Comparison of ENCODE assay signal across 1 cellular context in the genomic region with DNA sequence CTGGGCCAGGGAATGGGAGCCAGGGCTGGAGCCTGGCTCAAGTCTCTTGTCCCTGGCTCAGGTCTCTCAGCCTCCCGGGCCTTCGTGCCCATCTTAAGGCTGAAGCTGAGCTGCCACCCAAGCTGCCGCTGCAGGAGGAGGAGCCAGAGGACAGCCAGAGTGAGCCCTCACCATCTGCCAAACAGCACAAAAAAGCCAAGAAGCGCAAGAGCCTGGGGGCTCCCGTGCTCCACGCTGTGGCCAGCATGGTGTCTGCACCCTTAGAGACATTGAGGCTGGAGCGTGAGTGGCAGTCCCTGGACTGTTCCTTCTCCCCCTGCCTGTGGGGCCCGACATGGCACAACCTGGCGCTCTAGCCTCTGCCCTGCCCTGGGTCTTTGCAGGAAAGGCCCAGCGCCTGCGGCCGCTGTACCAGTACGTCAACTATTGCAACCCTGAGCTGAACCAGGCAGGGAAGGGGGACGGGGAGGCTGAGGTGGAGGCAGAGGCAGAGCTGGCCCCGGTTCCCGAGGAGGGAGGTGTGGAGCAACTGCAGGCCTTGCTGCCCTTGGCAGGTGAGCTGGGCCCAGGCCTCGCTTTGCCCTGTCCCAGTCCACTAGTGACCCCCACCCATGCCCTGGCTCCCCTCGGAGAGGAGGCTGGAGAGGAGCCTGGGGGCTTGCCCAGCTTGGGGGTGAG.
TF ChIP-seq lines count a peak whose summit lies in the region.

No MANE protein-coding gene starts in this region.

TF ChIP-seq in HepG2, 621 proteins besides CTCF, POLR2A, EP300 and RAD21 (continued from another document and continues in another):
- TF ChIP-seq, protein P1, sequence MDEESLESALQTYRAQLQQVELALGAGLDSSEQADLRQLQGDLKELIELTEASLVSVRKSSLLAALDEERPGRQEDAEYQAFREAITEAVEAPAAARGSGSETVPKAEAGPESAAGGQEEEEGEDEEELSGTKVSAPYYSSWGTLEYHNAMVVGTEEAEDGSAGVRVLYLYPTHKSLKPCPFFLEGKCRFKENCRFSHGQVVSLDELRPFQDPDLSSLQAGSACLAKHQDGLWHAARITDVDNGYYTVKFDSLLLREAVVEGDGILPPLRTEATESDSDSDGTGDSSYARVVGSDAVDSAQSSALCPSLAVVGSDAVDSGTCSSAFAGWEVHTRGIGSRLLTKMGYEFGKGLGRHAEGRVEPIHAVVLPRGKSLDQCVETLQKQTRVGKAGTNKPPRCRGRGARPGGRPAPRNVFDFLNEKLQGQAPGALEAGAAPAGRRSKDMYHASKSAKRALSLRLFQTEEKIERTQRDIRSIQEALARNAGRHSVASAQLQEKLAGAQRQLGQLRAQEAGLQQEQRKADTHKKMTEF (CRISPR knock-in tag; IDR thresholded peaks at IDR 0.05), result peak; percentile 78; the same call in 1 of the 2 replicates
- TF ChIP-seq ZNF556 (CRISPR knock-in tag; IDR thresholded peaks at IDR 0.05; ENCODE audit: borderline replicate concordance), result peak; percentile 79; the same call in 1 of the 2 replicates
- TF ChIP-seq, protein P2, sequence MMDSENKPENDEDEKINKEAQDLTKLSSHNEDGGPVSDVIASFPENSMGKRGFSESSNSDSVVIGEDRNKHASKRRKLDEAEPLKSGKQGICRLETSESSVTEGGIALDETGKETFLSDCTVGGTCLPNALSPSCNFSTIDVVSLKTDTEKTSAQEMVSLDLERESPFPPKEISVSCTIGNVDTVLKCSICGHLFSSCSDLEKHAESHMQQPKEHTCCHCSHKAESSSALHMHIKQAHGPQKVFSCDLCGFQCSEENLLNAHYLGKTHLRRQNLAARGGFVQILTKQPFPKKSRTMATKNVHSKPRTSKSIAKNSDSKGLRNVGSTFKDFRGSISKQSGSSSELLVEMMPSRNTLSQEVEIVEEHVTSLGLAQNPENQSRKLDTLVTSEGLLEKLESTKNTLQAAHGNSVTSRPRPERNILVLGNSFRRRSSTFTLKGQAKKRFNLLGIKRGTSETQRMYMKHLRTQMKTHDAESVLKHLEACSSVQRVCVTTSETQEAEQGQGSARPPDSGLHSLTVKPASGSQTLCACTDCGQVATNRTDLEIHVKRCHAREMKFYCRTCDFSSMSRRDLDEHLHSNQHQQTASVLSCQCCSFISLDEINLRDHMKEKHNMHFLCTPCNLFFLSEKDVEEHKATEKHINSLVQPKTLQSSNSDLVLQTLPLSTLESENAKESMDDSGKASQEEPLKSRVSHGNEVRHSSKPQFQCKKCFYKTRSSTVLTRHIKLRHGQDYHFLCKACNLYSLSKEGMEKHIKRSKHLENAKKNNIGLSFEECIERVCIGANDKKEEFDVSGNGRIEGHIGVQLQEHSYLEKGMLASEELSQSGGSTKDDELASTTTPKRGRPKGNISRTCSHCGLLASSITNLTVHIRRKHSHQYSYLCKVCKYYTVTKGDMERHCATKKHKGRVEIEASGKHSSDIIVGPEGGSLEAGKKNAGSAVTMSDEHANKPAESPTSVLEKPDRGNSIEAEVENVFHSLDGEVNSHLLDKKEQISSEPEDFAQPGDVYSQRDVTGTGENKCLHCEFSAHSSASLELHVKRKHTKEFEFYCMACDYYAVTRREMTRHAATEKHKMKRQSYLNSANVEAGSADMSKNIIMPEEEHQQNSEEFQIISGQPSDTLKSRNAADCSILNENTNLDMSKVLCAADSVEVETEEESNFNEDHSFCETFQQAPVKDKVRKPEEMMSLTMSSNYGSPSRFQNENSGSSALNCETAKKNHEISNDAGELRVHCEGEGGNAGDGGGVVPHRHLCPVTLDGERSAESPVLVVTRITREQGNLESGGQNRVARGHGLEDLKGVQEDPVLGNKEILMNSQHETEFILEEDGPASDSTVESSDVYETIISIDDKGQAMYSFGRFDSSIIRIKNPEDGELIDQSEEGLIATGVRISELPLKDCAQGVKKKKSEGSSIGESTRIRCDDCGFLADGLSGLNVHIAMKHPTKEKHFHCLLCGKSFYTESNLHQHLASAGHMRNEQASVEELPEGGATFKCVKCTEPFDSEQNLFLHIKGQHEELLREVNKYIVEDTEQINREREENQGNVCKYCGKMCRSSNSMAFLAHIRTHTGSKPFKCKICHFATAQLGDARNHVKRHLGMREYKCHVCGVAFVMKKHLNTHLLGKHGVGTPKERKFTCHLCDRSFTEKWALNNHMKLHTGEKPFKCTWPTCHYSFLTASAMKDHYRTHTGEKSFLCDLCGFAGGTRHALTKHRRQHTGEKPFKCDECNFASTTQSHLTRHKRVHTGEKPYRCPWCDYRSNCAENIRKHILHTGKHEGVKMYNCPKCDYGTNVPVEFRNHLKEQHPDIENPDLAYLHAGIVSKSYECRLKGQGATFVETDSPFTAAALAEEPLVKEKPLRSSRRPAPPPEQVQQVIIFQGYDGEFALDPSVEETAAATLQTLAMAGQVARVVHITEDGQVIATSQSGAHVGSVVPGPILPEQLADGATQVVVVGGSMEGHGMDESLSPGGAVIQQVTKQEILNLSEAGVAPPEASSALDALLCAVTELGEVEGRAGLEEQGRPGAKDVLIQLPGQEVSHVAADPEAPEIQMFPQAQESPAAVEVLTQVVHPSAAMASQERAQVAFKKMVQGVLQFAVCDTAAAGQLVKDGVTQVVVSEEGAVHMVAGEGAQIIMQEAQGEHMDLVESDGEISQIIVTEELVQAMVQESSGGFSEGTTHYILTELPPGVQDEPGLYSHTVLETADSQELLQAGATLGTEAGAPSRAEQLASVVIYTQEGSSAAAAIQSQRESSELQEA (CRISPR knock-in tag; IDR thresholded peaks at IDR 0.05; ENCODE audit: not compliant biosample characterization), result peak; percentile 40
- TF ChIP-seq, protein P3, sequence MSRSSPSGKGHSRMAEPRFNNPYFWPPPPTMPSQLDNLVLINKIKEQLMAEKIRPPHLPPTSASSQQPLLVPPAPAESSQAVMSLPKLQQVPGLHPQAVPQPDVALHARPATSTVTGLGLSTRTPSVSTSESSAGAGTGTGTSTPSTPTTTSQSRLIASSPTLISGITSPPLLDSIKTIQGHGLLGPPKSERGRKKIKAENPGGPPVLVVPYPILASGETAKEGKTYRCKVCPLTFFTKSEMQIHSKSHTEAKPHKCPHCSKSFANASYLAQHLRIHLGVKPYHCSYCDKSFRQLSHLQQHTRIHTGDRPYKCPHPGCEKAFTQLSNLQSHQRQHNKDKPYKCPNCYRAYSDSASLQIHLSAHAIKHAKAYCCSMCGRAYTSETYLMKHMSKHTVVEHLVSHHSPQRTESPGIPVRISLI (CRISPR knock-in tag; IDR thresholded peaks at IDR 0.05; ENCODE audit: borderline replicate concordance), result peak; percentile 73; the same call in 1 of the 2 replicates
- peak; percentile 91 for TF ChIP-seq ZFX (CRISPR knock-in tag; IDR thresholded peaks at IDR 0.05; ENCODE audit: low read depth)
- TF ChIP-seq MIER3 (CRISPR knock-in tag; IDR thresholded peaks at IDR 0.05; ENCODE audit: borderline replicate concordance), result peak; percentile 78; the same call in 1 of the 2 replicates
- TF ChIP-seq TSC22D2 (CRISPR knock-in tag; IDR thresholded peaks at IDR 0.05; ENCODE audit: borderline replicate concordance), result no peak
- TF ChIP-seq, protein P4, sequence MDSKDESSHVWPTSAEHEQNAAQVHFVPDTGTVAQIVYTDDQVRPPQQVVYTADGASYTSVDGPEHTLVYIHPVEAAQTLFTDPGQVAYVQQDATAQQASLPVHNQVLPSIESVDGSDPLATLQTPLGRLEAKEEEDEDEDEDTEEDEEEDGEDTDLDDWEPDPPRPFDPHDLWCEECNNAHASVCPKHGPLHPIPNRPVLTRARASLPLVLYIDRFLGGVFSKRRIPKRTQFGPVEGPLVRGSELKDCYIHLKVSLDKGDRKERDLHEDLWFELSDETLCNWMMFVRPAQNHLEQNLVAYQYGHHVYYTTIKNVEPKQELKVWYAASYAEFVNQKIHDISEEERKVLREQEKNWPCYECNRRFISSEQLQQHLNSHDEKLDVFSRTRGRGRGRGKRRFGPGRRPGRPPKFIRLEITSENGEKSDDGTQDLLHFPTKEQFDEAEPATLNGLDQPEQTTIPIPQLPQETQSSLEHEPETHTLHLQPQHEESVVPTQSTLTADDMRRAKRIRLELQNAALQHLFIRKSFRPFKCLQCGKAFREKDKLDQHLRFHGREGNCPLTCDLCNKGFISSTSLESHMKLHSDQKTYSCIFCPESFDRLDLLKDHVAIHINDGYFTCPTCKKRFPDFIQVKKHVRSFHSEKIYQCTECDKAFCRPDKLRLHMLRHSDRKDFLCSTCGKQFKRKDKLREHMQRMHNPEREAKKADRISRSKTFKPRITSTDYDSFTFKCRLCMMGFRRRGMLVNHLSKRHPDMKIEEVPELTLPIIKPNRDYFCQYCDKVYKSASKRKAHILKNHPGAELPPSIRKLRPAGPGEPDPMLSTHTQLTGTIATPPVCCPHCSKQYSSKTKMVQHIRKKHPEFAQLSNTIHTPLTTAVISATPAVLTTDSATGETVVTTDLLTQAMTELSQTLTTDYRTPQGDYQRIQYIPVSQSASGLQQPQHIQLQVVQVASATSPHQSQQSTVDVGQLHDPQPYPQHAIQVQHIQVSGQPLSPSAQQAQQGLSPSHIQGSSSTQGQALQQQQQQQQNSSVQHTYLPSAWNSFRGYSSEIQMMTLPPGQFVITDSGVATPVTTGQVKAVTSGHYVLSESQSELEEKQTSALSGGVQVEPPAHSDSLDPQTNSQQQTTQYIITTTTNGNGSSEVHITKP (CRISPR knock-in tag; IDR thresholded peaks at IDR 0.05; ENCODE audit: low read depth), result peak; percentile 95
- TF ChIP-seq NR2F6 (IDR thresholded peaks at IDR 0.05), result no peak
- TF ChIP-seq NR2F6 (CRISPR knock-in tag; IDR thresholded peaks at IDR 0.05), result peak; percentile 35; the same call in 1 of the 2 replicates
- TF ChIP-seq, protein P5, sequence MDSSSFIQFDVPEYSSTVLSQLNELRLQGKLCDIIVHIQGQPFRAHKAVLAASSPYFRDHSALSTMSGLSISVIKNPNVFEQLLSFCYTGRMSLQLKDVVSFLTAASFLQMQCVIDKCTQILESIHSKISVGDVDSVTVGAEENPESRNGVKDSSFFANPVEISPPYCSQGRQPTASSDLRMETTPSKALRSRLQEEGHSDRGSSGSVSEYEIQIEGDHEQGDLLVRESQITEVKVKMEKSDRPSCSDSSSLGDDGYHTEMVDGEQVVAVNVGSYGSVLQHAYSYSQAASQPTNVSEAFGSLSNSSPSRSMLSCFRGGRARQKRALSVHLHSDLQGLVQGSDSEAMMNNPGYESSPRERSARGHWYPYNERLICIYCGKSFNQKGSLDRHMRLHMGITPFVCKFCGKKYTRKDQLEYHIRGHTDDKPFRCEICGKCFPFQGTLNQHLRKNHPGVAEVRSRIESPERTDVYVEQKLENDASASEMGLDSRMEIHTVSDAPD (CRISPR knock-in tag; IDR thresholded peaks at IDR 0.05), result 0 out of 2 replicates have a peak, but pooled peaks have one; percentile 30
- TF ChIP-seq ZNF597 (CRISPR knock-in tag; IDR thresholded peaks at IDR 0.05), result no peak
- 0 out of 2 replicates have a peak, but pooled peaks have one; percentile 29 for TF ChIP-seq ZNF136 (CRISPR knock-in tag; IDR thresholded peaks at IDR 0.05; ENCODE audit: low read depth)
- TF ChIP-seq, protein P6, sequence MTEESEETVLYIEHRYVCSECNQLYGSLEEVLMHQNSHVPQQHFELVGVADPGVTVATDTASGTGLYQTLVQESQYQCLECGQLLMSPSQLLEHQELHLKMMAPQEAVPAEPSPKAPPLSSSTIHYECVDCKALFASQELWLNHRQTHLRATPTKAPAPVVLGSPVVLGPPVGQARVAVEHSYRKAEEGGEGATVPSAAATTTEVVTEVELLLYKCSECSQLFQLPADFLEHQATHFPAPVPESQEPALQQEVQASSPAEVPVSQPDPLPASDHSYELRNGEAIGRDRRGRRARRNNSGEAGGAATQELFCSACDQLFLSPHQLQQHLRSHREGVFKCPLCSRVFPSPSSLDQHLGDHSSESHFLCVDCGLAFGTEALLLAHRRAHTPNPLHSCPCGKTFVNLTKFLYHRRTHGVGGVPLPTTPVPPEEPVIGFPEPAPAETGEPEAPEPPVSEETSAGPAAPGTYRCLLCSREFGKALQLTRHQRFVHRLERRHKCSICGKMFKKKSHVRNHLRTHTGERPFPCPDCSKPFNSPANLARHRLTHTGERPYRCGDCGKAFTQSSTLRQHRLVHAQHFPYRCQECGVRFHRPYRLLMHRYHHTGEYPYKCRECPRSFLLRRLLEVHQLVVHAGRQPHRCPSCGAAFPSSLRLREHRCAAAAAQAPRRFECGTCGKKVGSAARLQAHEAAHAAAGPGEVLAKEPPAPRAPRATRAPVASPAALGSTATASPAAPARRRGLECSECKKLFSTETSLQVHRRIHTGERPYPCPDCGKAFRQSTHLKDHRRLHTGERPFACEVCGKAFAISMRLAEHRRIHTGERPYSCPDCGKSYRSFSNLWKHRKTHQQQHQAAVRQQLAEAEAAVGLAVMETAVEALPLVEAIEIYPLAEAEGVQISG (CRISPR knock-in tag; IDR thresholded peaks at IDR 0.05), result peak; percentile 85
- TF ChIP-seq, protein P7, sequence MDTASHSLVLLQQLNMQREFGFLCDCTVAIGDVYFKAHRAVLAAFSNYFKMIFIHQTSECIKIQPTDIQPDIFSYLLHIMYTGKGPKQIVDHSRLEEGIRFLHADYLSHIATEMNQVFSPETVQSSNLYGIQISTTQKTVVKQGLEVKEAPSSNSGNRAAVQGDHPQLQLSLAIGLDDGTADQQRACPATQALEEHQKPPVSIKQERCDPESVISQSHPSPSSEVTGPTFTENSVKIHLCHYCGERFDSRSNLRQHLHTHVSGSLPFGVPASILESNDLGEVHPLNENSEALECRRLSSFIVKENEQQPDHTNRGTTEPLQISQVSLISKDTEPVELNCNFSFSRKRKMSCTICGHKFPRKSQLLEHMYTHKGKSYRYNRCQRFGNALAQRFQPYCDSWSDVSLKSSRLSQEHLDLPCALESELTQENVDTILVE (CRISPR knock-in tag; IDR thresholded peaks at IDR 0.05), result peak; percentile 70; the same call in 1 of the 2 replicates
- TF ChIP-seq, protein P8, sequence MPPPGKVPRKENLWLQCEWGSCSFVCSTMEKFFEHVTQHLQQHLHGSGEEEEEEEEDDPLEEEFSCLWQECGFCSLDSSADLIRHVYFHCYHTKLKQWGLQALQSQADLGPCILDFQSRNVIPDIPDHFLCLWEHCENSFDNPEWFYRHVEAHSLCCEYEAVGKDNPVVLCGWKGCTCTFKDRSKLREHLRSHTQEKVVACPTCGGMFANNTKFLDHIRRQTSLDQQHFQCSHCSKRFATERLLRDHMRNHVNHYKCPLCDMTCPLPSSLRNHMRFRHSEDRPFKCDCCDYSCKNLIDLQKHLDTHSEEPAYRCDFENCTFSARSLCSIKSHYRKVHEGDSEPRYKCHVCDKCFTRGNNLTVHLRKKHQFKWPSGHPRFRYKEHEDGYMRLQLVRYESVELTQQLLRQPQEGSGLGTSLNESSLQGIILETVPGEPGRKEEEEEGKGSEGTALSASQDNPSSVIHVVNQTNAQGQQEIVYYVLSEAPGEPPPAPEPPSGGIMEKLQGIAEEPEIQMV (CRISPR knock-in tag; IDR thresholded peaks at IDR 0.05; ENCODE audit: low read depth), result peak; percentile 60; the same call in 1 of the 2 replicates
- no peak for TF ChIP-seq FOXP1 (IDR thresholded peaks at IDR 0.05)
- no peak; the same call in 1 of the 2 replicates for TF ChIP-seq FOXP1 (CRISPR knock-in tag; IDR thresholded peaks at IDR 0.05)
